ENCODE assay signal across 23 cellular contexts in the genomic region with DNA sequence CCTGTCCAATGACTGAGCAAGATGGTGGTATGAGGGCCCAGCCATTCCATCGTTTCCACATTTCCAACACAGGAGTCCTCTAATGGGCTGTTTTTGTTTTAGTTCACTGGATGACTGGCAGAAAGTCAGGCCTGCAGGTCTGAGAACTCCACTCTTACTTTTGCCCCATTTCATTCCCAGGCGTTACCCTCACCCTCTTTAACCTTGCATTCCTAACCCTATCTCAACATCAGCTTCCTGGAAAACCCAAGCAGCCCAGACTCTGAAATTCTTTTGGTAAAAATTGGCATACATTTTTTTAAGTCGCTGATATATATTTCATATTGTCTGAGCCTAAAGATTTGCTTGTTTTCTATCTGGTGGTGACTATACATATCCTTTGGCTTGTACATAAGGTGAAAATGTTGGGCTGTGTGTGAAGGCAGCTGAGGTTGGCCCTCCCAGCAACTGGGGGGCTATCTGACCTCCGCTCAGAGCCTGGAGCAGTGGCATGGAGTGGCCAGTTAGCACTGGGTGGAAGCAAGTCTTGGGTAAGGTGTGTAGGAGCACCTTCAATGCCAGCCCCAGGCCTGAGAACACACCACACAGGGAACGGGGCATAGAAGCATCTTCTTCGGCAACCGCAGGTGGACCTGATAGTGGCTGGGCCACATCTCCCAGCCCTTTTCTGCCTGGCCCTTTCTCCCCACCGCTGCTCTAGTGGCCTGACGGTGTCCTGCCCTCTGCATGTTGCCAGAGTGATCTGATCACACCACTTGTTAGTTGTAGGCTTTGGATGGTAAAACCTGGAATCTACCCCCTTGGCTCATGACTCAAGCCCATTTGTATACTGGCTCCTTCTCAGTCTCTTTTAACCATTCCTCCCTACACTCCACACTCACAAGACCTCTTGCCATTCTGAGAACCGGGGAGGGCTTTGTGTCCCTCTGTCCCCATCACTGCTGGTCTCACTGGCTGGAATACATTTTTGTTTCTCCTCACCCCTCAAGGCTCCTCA. TPM values are rescaled to one million over a fixed set of nuclear protein-coding genes. Genes with fewer than 3 reads are reported as not detected.
DNase-seq lines count a peak whose midpoint lies in the region; ATAC-seq, FAIRE-seq and TF ChIP-seq lines count a peak whose summit lies in the region.
"Had no signal": no experiment of that assay in that cellular context is flagged by ENCODE, and none has a peak within 500 bp of the region (broad histone marks: within the 10 kb centered on the region; RNA-seq: fewer than 3 reads in every experiment).

No MANE protein-coding gene starts in this region.

- intact Hi-C loops in sciatic nerve (cut with DNase I), result no loop called here

- peak overlapping the region; percentile 31 for H3K27ac ChIP-seq in RWPE1
- H3K27ac ChIP-seq: BLaER1 treated with 17β-estradiol and CSF1 and Interleukin-3, amounts not matched to agents 10 nM and 100 nM; gastrocnemius medialis; transverse colon; WERI-Rb-1 had no signal

- TF ChIP-seq CTCF in RWPE1 (conservative IDR thresholded peaks at IDR 0.05; ENCODE audit: low read depth), result no peak

- no peaks in the 10 kb centered on the region for H3K9me3 Mint-ChIP-seq in activated CD4-positive, alpha-beta memory T cell treated with anti-CD3 and anti-CD28 coated beads, Interleukin-2, amount 10 ng/mL, durations not matched to agents 7 days and 5 days
- H3K9me3 Mint-ChIP-seq: activated naive CD4-positive, alpha-beta T cell treated with anti-CD3 and anti-CD28 coated beads, Interleukin-2, amount 50 U/mL, for 24 hours; activated T-helper 1 cell treated with anti-CD3 and anti-CD28 coated beads, Interleukin-12 subunit alpha, Interleukin-12 subunit beta, Interleukin-2, Interleukin-4 antibody, amounts not matched to agents 30 ng/mL and 10 ng/mL and 1 ng/mL, durations not matched to agents 14 hours and 24 hours and 36 hours had no signal

- H3K27ac Mint-ChIP-seq in activated CD4-positive, alpha-beta memory T cell treated with anti-CD3 and anti-CD28 coated beads, Interleukin-2, amount 10 ng/mL, durations not matched to agents 7 days and 5 days, result no peak overlapping the region
- H3K27ac Mint-ChIP-seq: activated naive CD4-positive, alpha-beta T cell treated with anti-CD3 and anti-CD28 coated beads, Interleukin-2, amount 50 U/mL, for 24 hours; activated T-helper 1 cell treated with anti-CD3 and anti-CD28 coated beads, Interleukin-12 subunit alpha, Interleukin-12 subunit beta, Interleukin-2, Interleukin-4 antibody, amounts not matched to agents 30 ng/mL and 10 ng/mL and 1 ng/mL, durations not matched to agents 14 hours and 24 hours and 36 hours had no signal

- CTCF ChIA-PET in RWPE1 (lab: Yijun Ruan, JAX), result interaction anchor here (0.7 kb wide), 1 partner anchor 144 kb away, joined by 3 read pairs; no protein-coding TSS in a partner anchor
- CTCF ChIA-PET in activated CD4-positive, alpha-beta memory T cell treated with anti-CD3 and anti-CD28 coated beads, Interleukin-2, amount 10 ng/mL, durations not matched to agents 7 days and 5 days (lab: Charles Lee), result no interaction called here

- H3K36me3 Mint-ChIP-seq in activated CD4-positive, alpha-beta memory T cell treated with anti-CD3 and anti-CD28 coated beads, Interleukin-2, amount 10 ng/mL, durations not matched to agents 7 days and 5 days (ENCODE audit: low read depth), result no peaks in the 10 kb centered on the region
- H3K36me3 Mint-ChIP-seq: activated naive CD4-positive, alpha-beta T cell treated with anti-CD3 and anti-CD28 coated beads, Interleukin-2, amount 50 U/mL, for 24 hours had no signal

- POLR2A ChIA-PET in RWPE1 (lab: Yijun Ruan, JAX; ENCODE audit: low non-redundant PET), result no interaction called here
- POLR2A ChIA-PET in activated CD4-positive, alpha-beta memory T cell treated with anti-CD3 and anti-CD28 coated beads, Interleukin-2, amount 10 ng/mL, durations not matched to agents 7 days and 5 days (lab: Charles Lee), result no interaction called here

- H3K4me3 Mint-ChIP-seq in activated CD4-positive, alpha-beta memory T cell treated with anti-CD3 and anti-CD28 coated beads, Interleukin-2, amount 10 ng/mL, durations not matched to agents 7 days and 5 days, result no peak overlapping the region
- H3K4me3 Mint-ChIP-seq: activated naive CD4-positive, alpha-beta T cell treated with anti-CD3 and anti-CD28 coated beads, Interleukin-2, amount 50 U/mL, for 24 hours; activated T-helper 1 cell treated with anti-CD3 and anti-CD28 coated beads, Interleukin-12 subunit alpha, Interleukin-12 subunit beta, Interleukin-2, Interleukin-4 antibody, amounts not matched to agents 30 ng/mL and 10 ng/mL and 1 ng/mL, durations not matched to agents 14 hours and 24 hours and 36 hours had no signal

- peaks cover 13% of the 10 kb centered on the region for H3K27me3 Mint-ChIP-seq in activated CD4-positive, alpha-beta memory T cell treated with anti-CD3 and anti-CD28 coated beads, Interleukin-2, amount 10 ng/mL, durations not matched to agents 7 days and 5 days
- H3K27me3 Mint-ChIP-seq: activated naive CD4-positive, alpha-beta T cell treated with anti-CD3 and anti-CD28 coated beads, Interleukin-2, amount 50 U/mL, for 24 hours had no signal

- peak; percentile 91 for FAIRE-seq in G401.6 (lab: Jason Lieb, UNC)
- FAIRE-seq: endometrium, GM18507 had no signal

- ATAC-seq in sciatic nerve (no peak), HG03025 (IDR thresholded peaks at IDR 0.05; ENCODE audit: low FRiP score, unreplicated experiment) (no peak)
- ATAC-seq: gastrocnemius medialis, left colon, Right ventricle myocardium inferior had no signal

- DNase-seq in RWPE1 (ENCODE audit: low spot score) (no peak), islet precursor cell (peak; percentile 46), sciatic nerve (ENCODE audit: low spot score) (peak; percentile 39), NCI-H2196 treated with DMSO at 0.1 percent for 48 hours (lab: John Stamatoyannopoulos, UW; ENCODE audit: unreplicated experiment) (no peak)
- DNase-seq in activated CD4-positive, alpha-beta memory T cell treated with anti-CD3 and anti-CD28 coated beads, Interleukin-2, amount 10 ng/mL, durations not matched to agents 7 days and 5 days, result no peak
- DNase-seq: activated CD4-positive, alpha-beta T cell treated with anti-CD3 and anti-CD28 coated beads for 48 hours; COR-L47; DMS79 treated with DMSO at 0.1 percent for 48 hours; gastrocnemius medialis; HCEC 1CT; left colon; nucleus accumbens; stimulated activated CD4-positive, alpha-beta T cell treated with anti-CD3 and anti-CD28 coated beads, Interleukin-1b, Interleukin-23, amount 100 ng/mL, for 48 hours; transverse colon; WERI-Rb-1 had no signal

- no peaks in the 10 kb centered on the region for H3K4me1 Mint-ChIP-seq in activated CD4-positive, alpha-beta memory T cell treated with anti-CD3 and anti-CD28 coated beads, Interleukin-2, amount 10 ng/mL, durations not matched to agents 7 days and 5 days
- H3K4me1 Mint-ChIP-seq: activated naive CD4-positive, alpha-beta T cell treated with anti-CD3 and anti-CD28 coated beads, Interleukin-2, amount 50 U/mL, for 24 hours had no signal

RNA-seq across cellular contexts. Expression of gene AMOTL2, which starts 50.0 kb away (rescaled TPM):
- total RNA-seq in sciatic nerve, result 158 TPM
- not detected for total RNA-seq in activated CD4-positive, alpha-beta memory T cell treated with anti-CD3 and anti-CD28 coated beads, Interleukin-2, amount 10 ng/mL, durations not matched to agents 7 days and 5 days
- total RNA-seq: activated T-helper 1 cell treated with anti-CD3 and anti-CD28 coated beads, Interleukin-12 subunit alpha, Interleukin-12 subunit beta, Interleukin-2, Interleukin-4 antibody, amounts not matched to agents 30 ng/mL and 10 ng/mL and 1 ng/mL, durations not matched to agents 14 hours and 24 hours and 36 hours had no signal

Comparison
In these comparisons a context has a peak if more than half of its experiments do, and no peak if none do; other contexts are left out.
1. DNase-seq: peak in islet precursor cell (single experiment) and sciatic nerve (single experiment); none in RWPE1 (single experiment), NCI-H2196 treated with DMSO at 0.1 percent for 48 hours (single experiment) and activated CD4-positive, alpha-beta memory T cell treated with anti-CD3 and anti-CD28 coated beads, Interleukin-2, amount 10 ng/mL, durations not matched to agents 7 days and 5 days (single experiment).
2. RNA of gene AMOTL2, which starts 50.0 kb away (total RNA-seq): 158 TPM in sciatic nerve (single experiment); not detected in activated CD4-positive, alpha-beta memory T cell treated with anti-CD3 and anti-CD28 coated beads, Interleukin-2, amount 10 ng/mL, durations not matched to agents 7 days and 5 days; every median in the first group is over 100 times any median in the second.